In the genomic region with DNA sequence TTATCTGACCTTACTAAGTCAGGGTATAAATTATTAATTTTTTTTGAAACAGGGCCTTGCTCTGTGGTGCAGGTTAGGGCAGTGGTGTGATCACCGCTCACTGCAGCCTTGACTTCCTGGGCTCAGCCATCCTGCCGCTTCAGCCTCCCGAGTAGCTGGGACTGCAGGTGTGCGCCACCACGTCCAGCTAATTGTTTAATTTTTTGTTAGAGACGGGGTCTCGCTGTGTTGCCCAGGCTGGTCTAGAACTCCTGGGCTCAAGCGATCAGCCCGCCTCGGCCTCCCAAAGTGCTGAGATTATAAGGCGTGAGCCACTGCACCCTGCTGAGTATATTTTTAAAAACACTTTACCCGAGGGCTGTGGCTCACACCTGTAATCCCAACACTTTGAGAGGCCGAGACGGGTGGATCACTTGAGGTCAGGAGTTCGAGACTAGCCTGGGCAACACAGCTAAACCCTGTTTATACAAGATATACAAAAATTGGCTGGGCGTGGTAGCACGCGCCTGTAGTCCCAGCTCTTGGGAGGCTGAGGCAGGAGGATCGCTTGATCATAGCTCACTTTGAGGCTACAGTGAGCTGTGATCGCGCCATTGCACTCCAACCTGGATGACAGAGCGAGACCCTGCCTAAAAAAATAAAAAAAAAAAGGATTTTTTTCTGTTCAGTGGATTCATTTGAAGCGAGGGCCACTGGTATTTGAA, we compare ENCODE assay signal across 7 cellular contexts. TPM values are rescaled to one million over a fixed set of nuclear protein-coding genes. Genes with fewer than 3 reads are reported as not detected.
DNase-seq lines count a peak whose midpoint lies in the region; ATAC-seq and TF ChIP-seq lines count a peak whose summit lies in the region.

No MANE protein-coding gene starts in this region.

- H3K79me2 ChIP-seq in hepatocyte: peaks cover 9% of the 10 kb centered on the region

- peak overlapping the region; percentile 86 for H3K4me3 Mint-ChIP-seq in HFFc6
- H3K4me3 Mint-ChIP-seq in activated CD8-positive, alpha-beta T cell treated with anti-CD3 and anti-CD28 coated beads, Interleukin-2, amount 10 ng/mL, durations not matched to agents 7 days and 5 days: peak overlapping the region; percentile 87
- peak overlapping the region; percentile 93 to 94 for H3K4me3 Mint-ChIP-seq in stimulated activated naive CD8-positive, alpha-beta T cell treated with anti-CD3 and anti-CD28 coated beads, Interleukin-15, amount 100 ng/mL, for 72 hours

- CTCF ChIA-PET in activated CD8-positive, alpha-beta T cell treated with anti-CD3 and anti-CD28 coated beads, Interleukin-2, amount 10 ng/mL, durations not matched to agents 7 days and 5 days (lab: Charles Lee): interaction anchor here (0.6 to 3.1 kb wide), 7 partner anchors 11 to 456 kb away, joined by 3 to 21 read pairs (median 8); a partner anchor contains a TSS

- no peaks in the 10 kb centered on the region for H3K9me3 Mint-ChIP-seq in HFFc6
- no peaks in the 10 kb centered on the region for H3K9me3 Mint-ChIP-seq in activated CD8-positive, alpha-beta T cell treated with anti-CD3 and anti-CD28 coated beads, Interleukin-2, amount 10 ng/mL, durations not matched to agents 7 days and 5 days (ENCODE audit: insufficient read depth)
- H3K9me3 Mint-ChIP-seq in stimulated activated naive CD8-positive, alpha-beta T cell treated with anti-CD3 and anti-CD28 coated beads, Interleukin-15, amount 100 ng/mL, for 72 hours: no peaks in the 10 kb centered on the region

- H4K20me1 ChIP-seq in hepatocyte (ENCODE audit: insufficient read depth, poor library complexity, severe bottlenecking): no peaks in the 10 kb centered on the region

- no peaks in the 10 kb centered on the region for H3K27me3 ChIP-seq in hepatocyte

- no peaks in the 10 kb centered on the region for H3K36me3 ChIP-seq in hepatocyte (replicated peaks; ENCODE audit: insufficient read depth, low read depth)

- H3K9me3 ChIP-seq in hepatocyte (ENCODE audit: low read depth): no peaks in the 10 kb centered on the region

- H3K27ac ChIP-seq in hepatocyte: peak overlapping the region; percentile 84

- H2AFZ ChIP-seq in hepatocyte: peak overlapping the region; percentile 6

- TF ChIP-seq CTCF in HFFc6 (IDR thresholded peaks at IDR 0.05) (no peak), hepatocyte (IDR thresholded peaks at IDR 0.05; ENCODE audit: poor library complexity) (no peak)

- DNase-seq in HFFc6 (no peak), hepatocyte (ENCODE audit: low spot score) (no peak), activated gamma-delta T cell treated with Interleukin-2 at 50 U/mL for 16 hours (no peak)
- DNase-seq in activated CD8-positive, alpha-beta T cell treated with anti-CD3 and anti-CD28 coated beads, Interleukin-2, amount 10 ng/mL, durations not matched to agents 7 days and 5 days: no peak
- DNase-seq in stimulated activated naive CD8-positive, alpha-beta T cell treated with anti-CD3 and anti-CD28 coated beads, Interleukin-15, amount 100 ng/mL, for 72 hours: no peak

- peak overlapping the region; percentile 69 for H3K27ac Mint-ChIP-seq in HFFc6
- H3K27ac Mint-ChIP-seq in activated CD8-positive, alpha-beta T cell treated with anti-CD3 and anti-CD28 coated beads, Interleukin-2, amount 10 ng/mL, durations not matched to agents 7 days and 5 days: peak overlapping the region; percentile 99
- H3K27ac Mint-ChIP-seq in stimulated activated naive CD8-positive, alpha-beta T cell treated with anti-CD3 and anti-CD28 coated beads, Interleukin-15, amount 100 ng/mL, for 72 hours: peak overlapping the region; percentile 96 to 97

- POLR2A ChIA-PET in activated CD8-positive, alpha-beta T cell treated with anti-CD3 and anti-CD28 coated beads, Interleukin-2, amount 10 ng/mL, durations not matched to agents 7 days and 5 days (lab: Charles Lee): interaction anchor here (1.8 to 4.3 kb wide), 3 partner anchors 11 to 36 kb away, joined by 7 to 21 read pairs (median 20); a partner anchor contains a TSS

- peaks cover 10% of the 10 kb centered on the region for H3K4me1 Mint-ChIP-seq in HFFc6 (ENCODE audit: low read depth)
- H3K4me1 Mint-ChIP-seq in activated CD8-positive, alpha-beta T cell treated with anti-CD3 and anti-CD28 coated beads, Interleukin-2, amount 10 ng/mL, durations not matched to agents 7 days and 5 days (ENCODE audit: low read depth): peaks cover 32% of the 10 kb centered on the region
- peaks cover 18% of the 10 kb centered on the region for H3K4me1 Mint-ChIP-seq in stimulated activated naive CD8-positive, alpha-beta T cell treated with anti-CD3 and anti-CD28 coated beads, Interleukin-15, amount 100 ng/mL, for 72 hours

- H3K36me3 Mint-ChIP-seq in HFFc6 (ENCODE audit: low read depth): peaks cover 6% of the 10 kb centered on the region; the same call in 1 of the 2 replicates
- H3K36me3 Mint-ChIP-seq in activated CD8-positive, alpha-beta T cell treated with anti-CD3 and anti-CD28 coated beads, Interleukin-2, amount 10 ng/mL, durations not matched to agents 7 days and 5 days (ENCODE audit: low read depth): peaks cover 19% of the 10 kb centered on the region

- 91% methylated on average over 23 of the region's 23 CpGs for WGBS in hepatocyte (ENCODE audit: low lambda C conversion rate, missing lambda C conversion rate)

- peaks cover 5% of the 10 kb centered on the region for H3K4me1 ChIP-seq in hepatocyte (ENCODE audit: insufficient read depth)

- peak overlapping the region; percentile 56 for H3K4me2 ChIP-seq in hepatocyte

- no peaks in the 10 kb centered on the region for H3K9me2 ChIP-seq in hepatocyte (replicated peaks; ENCODE audit: insufficient read depth)

- no peak overlapping the region for H3K4me3 ChIP-seq in hepatocyte

- ATAC-seq in activated CD8-positive, alpha-beta T cell treated with anti-CD3 and anti-CD28 coated beads, Interleukin-2, amount 10 ng/mL, durations not matched to agents 7 days and 5 days: peak; percentile 5
- ATAC-seq in stimulated activated naive CD8-positive, alpha-beta T cell treated with anti-CD3 and anti-CD28 coated beads, Interleukin-15, amount 100 ng/mL, for 72 hours: no peak
- ATAC-seq in HG02852 (IDR thresholded peaks at IDR 0.05; ENCODE audit: unreplicated experiment) (no peak), HG03460 (IDR thresholded peaks at IDR 0.05; ENCODE audit: unreplicated experiment) (no peak)

- no peaks in the 10 kb centered on the region; the same call in 1 of the 2 replicates for H3K27me3 Mint-ChIP-seq in HFFc6 (ENCODE audit: insufficient read depth)
- no peaks in the 10 kb centered on the region for H3K27me3 Mint-ChIP-seq in activated CD8-positive, alpha-beta T cell treated with anti-CD3 and anti-CD28 coated beads, Interleukin-2, amount 10 ng/mL, durations not matched to agents 7 days and 5 days (ENCODE audit: low read depth)
- no peaks in the 10 kb centered on the region for H3K27me3 Mint-ChIP-seq in stimulated activated naive CD8-positive, alpha-beta T cell treated with anti-CD3 and anti-CD28 coated beads, Interleukin-15, amount 100 ng/mL, for 72 hours

RNA-seq across cellular contexts. Expression of a gene that starts 0.7 kb away (rescaled TPM):
- 10 to 100 TPM; 13.0 to 15.3 (median 13.8) TPM for total RNA-seq in HFFc6 (2021; fragmentation: NEBNext Ultra II Directional; extraction: Animal tissue kit (Norgen Biotek cat#: 25700))
- total RNA-seq in activated CD8-positive, alpha-beta T cell treated with anti-CD3 and anti-CD28 coated beads, Interleukin-2, amount 10 ng/mL, durations not matched to agents 7 days and 5 days: 10 to 100 TPM; 16.2 to 16.7 TPM
- total RNA-seq in hepatocyte: 3.0 and 4.5 TPM in 2 replicates
- polyA plus RNA-seq in hepatocyte: 11.0 and 11.2 TPM in 2 replicates

RNA-seq across cellular contexts. Expression of a gene that starts 17.2 kb away (rescaled TPM):
- total RNA-seq in HFFc6 (2021; fragmentation: NEBNext Ultra II Directional; extraction: Animal tissue kit (Norgen Biotek cat#: 25700)): 10 to 100 TPM; 26.0 to 42.2 (median 39.1) TPM
- 100 to 1,000 TPM; 338 to 344 TPM for total RNA-seq in activated CD8-positive, alpha-beta T cell treated with anti-CD3 and anti-CD28 coated beads, Interleukin-2, amount 10 ng/mL, durations not matched to agents 7 days and 5 days
- 225 and 235 TPM in 2 replicates for total RNA-seq in hepatocyte
- polyA plus RNA-seq in hepatocyte: 286 and 390 TPM in 2 replicates

RNA-seq across cellular contexts. Expression of a gene that starts 30.0 kb away (rescaled TPM):
- 10 to 100 TPM in 4 of 6 experiments, 1 to 10 TPM in 2; 9.0 to 13.8 (median 10.7) TPM for total RNA-seq in HFFc6 (2021; fragmentation: NEBNext Ultra II Directional; extraction: Animal tissue kit (Norgen Biotek cat#: 25700))
- 10 to 100 TPM; 19.4 to 22.7 TPM for total RNA-seq in activated CD8-positive, alpha-beta T cell treated with anti-CD3 and anti-CD28 coated beads, Interleukin-2, amount 10 ng/mL, durations not matched to agents 7 days and 5 days
- total RNA-seq in hepatocyte: 3.8 and 12.8 TPM in 2 replicates
- 7.6 and 7.9 TPM in 2 replicates for polyA plus RNA-seq in hepatocyte

RNA-seq across cellular contexts. Expression of a gene that starts 35.5 kb away (rescaled TPM):
- 100 to 1,000 TPM; 151 to 471 (median 406) TPM for total RNA-seq in HFFc6 (2021; fragmentation: NEBNext Ultra II Directional; extraction: Animal tissue kit (Norgen Biotek cat#: 25700))
- total RNA-seq in activated CD8-positive, alpha-beta T cell treated with anti-CD3 and anti-CD28 coated beads, Interleukin-2, amount 10 ng/mL, durations not matched to agents 7 days and 5 days: 100 to 1,000 TPM; 266 to 278 TPM
- 98.6 and 135 TPM in 2 replicates for total RNA-seq in hepatocyte
- 64.8 and 102 TPM in 2 replicates for polyA plus RNA-seq in hepatocyte

RNA-seq across cellular contexts. Expression of a gene that starts 58.5 kb away (rescaled TPM):
- 10 to 100 TPM; 64.3 to 87.2 (median 71.8) TPM for total RNA-seq in HFFc6 (2021; fragmentation: NEBNext Ultra II Directional; extraction: Animal tissue kit (Norgen Biotek cat#: 25700))
- total RNA-seq in activated CD8-positive, alpha-beta T cell treated with anti-CD3 and anti-CD28 coated beads, Interleukin-2, amount 10 ng/mL, durations not matched to agents 7 days and 5 days: 10 to 100 TPM; 37.6 to 43.7 TPM
- 76.9 and 117 TPM in 2 replicates for total RNA-seq in hepatocyte
- polyA plus RNA-seq in hepatocyte: 158 and 167 TPM in 2 replicates
